ENCODE assay signal across 8 cellular contexts in genomic region chr1:183180213-183180612, GRCh38. TPM values are rescaled to one million over a fixed set of nuclear protein-coding genes. Genes with fewer than 3 reads are reported as not detected.
A peak's percentile ranks its signal among the peaks of the same experiment; 100 is the strongest.
DNase-seq lines count a peak whose midpoint lies in the region; ATAC-seq lines count a peak whose summit lies in the region.

No MANE protein-coding gene starts in this region.

- no peaks in the 10 kb centered on the region for H3K9me3 ChIP-seq in muscle layer of colon (ENCODE audit: low read length)

- H3K27ac ChIP-seq in muscle layer of colon (ENCODE audit: low read depth, low read length): peak overlapping the region; percentile 35

- H3K9ac ChIP-seq in muscle layer of colon (ENCODE audit: low read length): no peak overlapping the region

- no peak for ATAC-seq in HG02588 (IDR thresholded peaks at IDR 0.05; ENCODE audit: unreplicated experiment)

- H3K36me3 ChIP-seq in muscle layer of colon (ENCODE audit: insufficient read depth, low read length): no peaks in the 10 kb centered on the region

- no peaks in the 10 kb centered on the region for H3K27me3 ChIP-seq in muscle layer of colon (ENCODE audit: control insufficient read depth in 1 of 2, insufficient read depth in 2 of 2, low read length in 2 of 2)

- DNase-seq in DMS 273 (lab: John Stamatoyannopoulos, UW; ENCODE audit: unreplicated experiment) (peak; percentile 89), NCI-H1048 (lab: John Stamatoyannopoulos, UW) (peak; percentile 57), cerebellum (ENCODE audit: low spot score) (peak; percentile 89), KG1 (lab: John Stamatoyannopoulos, UW) (no peak), 8988T (no peak)
- DNase-seq in activated CD4-positive, alpha-beta T cell treated with anti-CD3 and anti-CD28 coated beads for 4 hours: no peak

- peaks cover 16% of the 10 kb centered on the region for H3K4me1 ChIP-seq in muscle layer of colon (ENCODE audit: insufficient read depth, low read length)

- no peak overlapping the region for H3K4me3 ChIP-seq in muscle layer of colon (ENCODE audit: low read depth in 1 of 2, low read length in 2 of 2)

RNA-seq across cellular contexts. Expression of gene LAMC2, which starts 5.9 kb away (rescaled TPM):
- total RNA-seq in cerebellum: 2.4 TPM

Comparison
In these comparisons a context has a peak if more than half of its experiments do, and no peak if none do; other contexts are left out.
1. DNase-seq: peak in DMS 273 (single experiment), NCI-H1048 (single experiment) and cerebellum (single experiment); none in KG1 (single experiment), activated CD4-positive, alpha-beta T cell treated with anti-CD3 and anti-CD28 coated beads for 4 hours (0 of 2) and 8988T (single experiment).